Comparison of ENCODE assay signal across 25 cellular contexts in genomic region chr15:29922191-29922590, GRCh38.
A peak's percentile ranks its signal among the peaks of the same experiment; 100 is the strongest.
DNase-seq lines count a peak whose midpoint lies in the region; ATAC-seq, FAIRE-seq and TF ChIP-seq lines count a peak whose summit lies in the region.
"Had no signal": no experiment of that assay in that cellular context is flagged by ENCODE, and none has a peak within 500 bp of the region (broad histone marks: within the 10 kb centered on the region; RNA-seq: fewer than 3 reads in every experiment).

No MANE protein-coding gene starts in this region.

- no peak for TF ChIP-seq RAD21 in HCT116 (IDR thresholded peaks at IDR 0.05; ENCODE audit: low read depth)

- H3K9me3 Mint-ChIP-seq in WTC11, result no peaks in the 10 kb centered on the region
- H3K9me3 Mint-ChIP-seq: CD4-positive, alpha-beta T cell had no signal

- H3K23ac ChIP-seq in mesenchymal stem cell (ENCODE audit: low read length in 2 of 2) (no peak overlapping the region), neuronal stem cell (ENCODE audit: low read depth, low read length, poor library complexity) (no peak overlapping the region)

- peak overlapping the region; percentile 90 for H2AK5ac ChIP-seq in mesenchymal stem cell (ENCODE audit: low read length, severe bottlenecking)
- H2AK5ac ChIP-seq in neuronal stem cell (ENCODE audit: low read depth, low read length), result no peak overlapping the region

- H3K27ac ChIP-seq in HCT116 (ENCODE audit: low read depth, low read length), result no peak overlapping the region
- H3K27ac ChIP-seq in mesenchymal stem cell (ENCODE audit: low read length, poor library complexity, severe bottlenecking), result peak overlapping the region; percentile 42
- no peak overlapping the region for H3K27ac ChIP-seq in neuronal stem cell (replicated peaks; ENCODE audit: low read length)
- H3K27ac ChIP-seq: BLaER1 treated with 17β-estradiol and CSF1 and Interleukin-3, amounts not matched to agents 10 nM and 100 nM had no signal

- TF ChIP-seq CTCF in HCT116 (IDR thresholded peaks at IDR 0.05 in 2 of 3, conservative IDR thresholded peaks at IDR 0.05 in 1 of 3; ENCODE audit: borderline replicate concordance in 1 of 3, insufficient read depth in 1 of 3, low read depth in 2 of 3, low read length in 2 of 3) (no peak), WTC11 (IDR thresholded peaks at IDR 0.05) (no peak)

- H2BK120ac ChIP-seq in mesenchymal stem cell (ENCODE audit: low read depth, low read length) (no peak overlapping the region), neuronal stem cell (ENCODE audit: low read depth, low read length) (no peak overlapping the region)

- H3K9me3 ChIP-seq in HCT116 (ENCODE audit: control insufficient read depth in 1 of 2, insufficient read depth in 1 of 2, low read depth in 1 of 2, low read length in 2 of 2) (no peaks in the 10 kb centered on the region), mesenchymal stem cell (ENCODE audit: control insufficient read depth, low read length) (no peaks in the 10 kb centered on the region), neuronal stem cell (replicated peaks in 1 of 2; ENCODE audit: control insufficient read depth in 2 of 2, insufficient read depth in 1 of 2, low read depth in 1 of 2, low read length in 2 of 2) (no peaks in the 10 kb centered on the region)
- H3K9me3 ChIP-seq: BLaER1 treated with 17β-estradiol and CSF1 and Interleukin-3, amounts not matched to agents 10 nM and 100 nM had no signal

- H3K4me1 Mint-ChIP-seq in WTC11, result peaks cover 57% of the 10 kb centered on the region

- FAIRE-seq in A204.1 (lab: Jason Lieb, UNC), result peak; percentile 19
- FAIRE-seq: H54 had no signal

- H3K4me1 ChIP-seq in HCT116 (ENCODE audit: control insufficient read depth in 1 of 2, insufficient read depth in 2 of 2, low read length in 2 of 2) (peaks cover 45 to 80% of the 10 kb centered on the region in 2 experiments), mesenchymal stem cell (ENCODE audit: control insufficient read depth, insufficient read depth, low read depth, low read length) (peaks cover 30% of the 10 kb centered on the region), neuronal stem cell (ENCODE audit: control insufficient read depth in 2 of 2, insufficient read depth in 1 of 2, low read depth in 1 of 2, low read length in 2 of 2) (peaks cover 0 to 14% of the 10 kb centered on the region in 2 donors)
- H3K4me1 ChIP-seq: BLaER1 treated with 17β-estradiol and CSF1 and Interleukin-3, amounts not matched to agents 10 nM and 100 nM had no signal

- TF ChIP-seq POLR2A in HCT116 (IDR thresholded peaks at IDR 0.05; ENCODE audit: borderline replicate concordance, extremely low read depth, insufficient read depth, insufficient read length), result no peak

- no peak overlapping the region for H2BK12ac ChIP-seq in mesenchymal stem cell (ENCODE audit: low read length in 2 of 2)
- H2BK12ac ChIP-seq in neuronal stem cell (ENCODE audit: low read length), result no peak overlapping the region

- RAD21 ChIA-PET in HCT116 (lab: Charles Lee; ENCODE audit: low non-redundant PET in 1 of 2, low total read pairs in 2 of 2, uncharacterized antibody in 2 of 2, unreplicated experiment in 2 of 2), result no interaction called here

- ATAC-seq in HCT116 (no peak), WTC11 (no peak), GM21576 (IDR thresholded peaks at IDR 0.05; ENCODE audit: unreplicated experiment) (no peak), HG02571 (IDR thresholded peaks at IDR 0.05; ENCODE audit: unreplicated experiment) (no peak)

- POLR2A ChIA-PET in HCT116 (lab: Charles Lee), result no interaction called here
- POLR2A ChIA-PET in WTC11 (lab: Charles Lee), result interaction anchor here (0.7 kb wide), 1 partner anchor 68 kb away, joined by 4 read pairs; no protein-coding TSS in a partner anchor
- POLR2A ChIA-PET in HEK293T (lab: Yijun Ruan, JAX), result no interaction called here

- CTCF ChIA-PET in HCT116 (lab: Charles Lee) (interaction anchor here (1.3 kb wide), 1 partner anchor 71 kb away, joined by 3 read pairs; no protein-coding TSS in a partner anchor), WTC11 (lab: Charles Lee) (interaction anchor here (1.6 kb wide), 1 partner anchor 17 kb away, joined by 4 read pairs; no protein-coding TSS in a partner anchor), HEK293T (lab: Yijun Ruan, JAX) (interaction anchor here (0.7 kb wide), 2 partner anchors 11 to 52 kb away, joined by 3 to 5 read pairs; no protein-coding TSS in a partner anchor)

- H3K79me1 ChIP-seq in mesenchymal stem cell (replicated peaks; ENCODE audit: low read length, poor library complexity, severe bottlenecking) (no peaks in the 10 kb centered on the region), neuronal stem cell (ENCODE audit: low read depth, low read length) (no peaks in the 10 kb centered on the region)

- H2BK15ac ChIP-seq in mesenchymal stem cell (ENCODE audit: low read depth, poor library complexity, severe bottlenecking), result no peak overlapping the region
- H2BK15ac ChIP-seq in neuronal stem cell (ENCODE audit: low read length), result no peak overlapping the region

- H2AFZ ChIP-seq in HCT116 (ENCODE audit: low read depth, low read length, poor library complexity, severe bottlenecking), result peak overlapping the region; percentile 6
- no peak overlapping the region for H2AFZ ChIP-seq in mesenchymal stem cell (ENCODE audit: low read depth, low read length)
- no peak overlapping the region for H2AFZ ChIP-seq in neuronal stem cell (ENCODE audit: low read length)

- H3K79me2 ChIP-seq in HCT116 (ENCODE audit: insufficient read depth, low read length), result no peaks in the 10 kb centered on the region

- no TSS peak for BruUV-seq in HCT116 (replicated peaks; lab: Mats Ljungman, UMichigan)

- no peaks in the 10 kb centered on the region for H3K36me3 Mint-ChIP-seq in WTC11

- H3K18ac ChIP-seq in mesenchymal stem cell (ENCODE audit: low read depth in 1 of 2, low read length in 2 of 2) (no peak overlapping the region), neuronal stem cell (ENCODE audit: low read length) (no peak overlapping the region)

- H3K4me3 ChIP-seq in HCT116 (replicated peaks in 1 of 2; ENCODE audit: low read depth in 1 of 2, low read length in 2 of 2) (peak overlapping the region in 1 of 2 experiments; percentile 60; a peak in 1 of 4 replicates), mesenchymal stem cell (ENCODE audit: insufficient read depth in 1 of 2, low read depth in 1 of 2, low read length in 2 of 2) (no peak overlapping the region), neuronal stem cell (ENCODE audit: low read length in 2 of 2) (no peak overlapping the region)
- H3K4me3 ChIP-seq: BLaER1 treated with 17β-estradiol and CSF1 and Interleukin-3, amounts not matched to agents 10 nM and 100 nM had no signal

- no peaks in the 10 kb centered on the region for H3K9me2 ChIP-seq in HCT116 (ENCODE audit: insufficient read depth)

- H3K27me3 ChIP-seq in HCT116 (ENCODE audit: insufficient read depth, low read length), result no peaks in the 10 kb centered on the region
- peaks cover 0 to 19% of the 10 kb centered on the region in 2 experiments for H3K27me3 ChIP-seq in mesenchymal stem cell (ENCODE audit: control insufficient read depth in 1 of 2, insufficient read depth in 1 of 2, low read length in 2 of 2)
- peaks cover 0 to 25% (median 0%) of the 10 kb centered on the region in 3 experiments for H3K27me3 ChIP-seq in neuronal stem cell (ENCODE audit: control insufficient read depth in 3 of 3, insufficient read depth in 3 of 3, low read depth in 1 of 3, low read length in 3 of 3)
- H3K27me3 ChIP-seq: BLaER1 treated with 17β-estradiol and CSF1 and Interleukin-3, amounts not matched to agents 10 nM and 100 nM had no signal

- no peak overlapping the region for H3K4ac ChIP-seq in mesenchymal stem cell (ENCODE audit: low read depth in 1 of 2, low read length in 2 of 2)
- H3K4ac ChIP-seq in neuronal stem cell (ENCODE audit: low read length), result no peak overlapping the region

- H4K8ac ChIP-seq in mesenchymal stem cell (ENCODE audit: low read length) (no peak overlapping the region), neuronal stem cell (ENCODE audit: low read depth, low read length) (no peak overlapping the region)

- peak overlapping the region; percentile 85; the same call in 1 of the 2 replicates for H3K27ac Mint-ChIP-seq in WTC11
- H3K27ac Mint-ChIP-seq: CD4-positive, alpha-beta T cell had no signal

- H3K4me3 Mint-ChIP-seq in WTC11, result no peak overlapping the region
- H3K4me3 Mint-ChIP-seq: CD4-positive, alpha-beta T cell had no signal

- H2BK5ac ChIP-seq in mesenchymal stem cell (ENCODE audit: low read depth, low read length, poor library complexity, severe bottlenecking) (no peak overlapping the region), neuronal stem cell (ENCODE audit: low read length) (no peak overlapping the region)

- intact Hi-C loops in HCT116 (cut with micrococcal nuclease), result loop anchor here (10.0 kb wide), 1 partner anchor 227 kb away; no protein-coding TSS in a partner anchor

- no peak overlapping the region for H4K91ac ChIP-seq in mesenchymal stem cell (ENCODE audit: low read length)
- H4K91ac ChIP-seq in neuronal stem cell (ENCODE audit: low read depth, low read length, poor library complexity), result no peak overlapping the region

- H4K20me1 ChIP-seq in HCT116 (ENCODE audit: insufficient read depth), result no peaks in the 10 kb centered on the region
- H4K20me1 ChIP-seq: BLaER1 treated with 17β-estradiol and CSF1 and Interleukin-3, amounts not matched to agents 10 nM and 100 nM had no signal

- H3K14ac ChIP-seq in mesenchymal stem cell (ENCODE audit: low read length in 2 of 2), result no peak overlapping the region
- no peak overlapping the region for H3K14ac ChIP-seq in neuronal stem cell (ENCODE audit: low read length)

- H3K9ac ChIP-seq in HCT116 (ENCODE audit: low read length) (peak overlapping the region; percentile 7; the same call in 1 of the 2 replicates), mesenchymal stem cell (ENCODE audit: low read length) (no peak overlapping the region), neuronal stem cell (ENCODE audit: low read depth, low read length, poor library complexity) (no peak overlapping the region)
- H3K9ac ChIP-seq: BLaER1 treated with 17β-estradiol and CSF1 and Interleukin-3, amounts not matched to agents 10 nM and 100 nM had no signal

- H3K4me2 ChIP-seq in HCT116 (ENCODE audit: low read length) (peak overlapping the region; percentile 93), mesenchymal stem cell (ENCODE audit: low read length, poor library complexity, severe bottlenecking) (no peak overlapping the region), neuronal stem cell (ENCODE audit: insufficient read depth, low read length, poor library complexity, severe bottlenecking) (no peak overlapping the region)
- H3K4me2 ChIP-seq: BLaER1 treated with 17β-estradiol and CSF1 and Interleukin-3, amounts not matched to agents 10 nM and 100 nM had no signal

- no peaks in the 10 kb centered on the region; the same call in 1 of the 2 replicates for H3K27me3 Mint-ChIP-seq in WTC11 (ENCODE audit: low read depth)

- DNase-seq in HCT116 (ENCODE audit: low read depth, low spot score), result no peak
- DNase-seq in WTC11 (ENCODE audit: low spot score), result no peak
- DNase-seq in mesenchymal stem cell, result no peak
- no peak for DNase-seq in HEK293T (ENCODE audit: extremely low spot score)
- DNase-seq in neuronal stem cell (ENCODE audit: low spot score), result no peak
- DNase-seq: AML-193; CD4-positive, alpha-beta T cell; DMS53; Karpas-422; MV-4-11; NCI-H1105; NCI-H1436 treated with DMSO at 0.1 percent for 48 hours; NCI-H187 treated with DMSO at 0.1 percent for 48 hours; NCI-H2171 treated with DMSO at 0.1 percent for 48 hours; NCI-H345; NCI-H524; NCI-H748 treated with DMSO at 0.1 percent for 48 hours; RPMI8226; SHP77 treated with DMSO at 0.1 percent for 48 hours; T-helper 1 cell had no signal

- H3K36me3 ChIP-seq in HCT116 (ENCODE audit: control insufficient read depth in 1 of 2, insufficient read depth in 2 of 2, low read length in 2 of 2) (no peaks in the 10 kb centered on the region), mesenchymal stem cell (ENCODE audit: control insufficient read depth in 1 of 2, insufficient read depth in 2 of 2, low read depth in 1 of 2, low read length in 2 of 2) (no peaks in the 10 kb centered on the region), neuronal stem cell (replicated peaks in 1 of 2; ENCODE audit: control insufficient read depth in 2 of 2, insufficient read depth in 2 of 2, low read length in 2 of 2) (no peaks in the 10 kb centered on the region)
- H3K36me3 ChIP-seq: BLaER1 treated with 17β-estradiol and CSF1 and Interleukin-3, amounts not matched to agents 10 nM and 100 nM had no signal
